In genomic region chr7:26200444-26201260, GRCh38 we compare ENCODE assay signal across 8 cellular contexts. TPM values are rescaled to one million over a fixed set of nuclear protein-coding genes. Genes with fewer than 3 reads are reported as not detected.
DNase-seq lines count a peak whose midpoint lies in the region; ATAC-seq, FAIRE-seq and TF ChIP-seq lines count a peak whose summit lies in the region.

HNRNPA2B1 (minus strand) TSS chr7:26200746; CDS start chr7:26200577, 169 bp downstream.

- intact Hi-C loops in Calu3 (cut with micrococcal nuclease; ENCODE audit: unreplicated experiment), result loop anchor here (5.0 kb wide), 3 partner anchors 87 to 167 kb away; no protein-coding TSS in a partner anchor

- H3K4me3 Mint-ChIP-seq in Calu3 (ENCODE audit: low read depth, unreplicated experiment), result peak within 1 kb of the TSS; percentile 96

- peak within 1 kb of the TSS; percentile 100 for H3K9ac ChIP-seq in OCI-LY3 (ENCODE audit: low read length)

- peak within 1 kb of the TSS; percentile 86 for H3K4me2 ChIP-seq in OCI-LY3 (ENCODE audit: low read length)

- DNase-seq in Calu3 (peak; percentile 99), HuH-7 (ENCODE audit: low spot score) (peak; percentile 76)
- DNase-seq in activated CD8-positive, alpha-beta memory T cell treated with anti-CD3 and anti-CD28 coated beads, Interleukin-2, amount 50 U/mL, for 48 hours, result peak; percentile 100
- DNase-seq in stimulated activated CD8-positive, alpha-beta memory T cell treated with anti-CD3 and anti-CD28 coated beads, Interleukin-15, amount 100 ng/mL, for 4 hours (ENCODE audit: low read depth in 2 of 2), result peak; percentile 93 to 96

- peaks cover 37% of the 10 kb centered on the region for H3K4me1 Mint-ChIP-seq in Calu3 (ENCODE audit: low read depth, unreplicated experiment)

- peaks cover 98% of the 10 kb centered on the region for H3K36me3 Mint-ChIP-seq in Calu3 (ENCODE audit: insufficient read depth, unreplicated experiment)

- peak within 1 kb of the TSS; percentile 82 for H2AFZ ChIP-seq in OCI-LY3 (ENCODE audit: low read depth, low read length)

- no peaks in the 10 kb centered on the region for H3K9me3 ChIP-seq in OCI-LY3 (ENCODE audit: insufficient read depth, low read length)
- H3K9me3 ChIP-seq in mesodermal cell (ENCODE audit: control insufficient read depth, low read length), result no peaks in the 10 kb centered on the region

- H3K4me3 ChIP-seq in OCI-LY3 (ENCODE audit: low read length), result peak within 1 kb of the TSS; percentile 98
- peak within 1 kb of the TSS; percentile 93 for H3K4me3 ChIP-seq in mesodermal cell (ENCODE audit: extremely low read depth, insufficient read depth, low read length, poor library complexity, severe bottlenecking)

- H3K79me2 ChIP-seq in OCI-LY3 (ENCODE audit: low read length), result peaks cover 91% of the 10 kb centered on the region

- peak within 1 kb of the TSS; percentile 99 for H3K27ac Mint-ChIP-seq in Calu3 (ENCODE audit: unreplicated experiment)

- H3K4me1 ChIP-seq in OCI-LY3 (ENCODE audit: low read length) (peaks cover 45% of the 10 kb centered on the region), mesodermal cell (ENCODE audit: control insufficient read depth, insufficient read depth, low read length, poor library complexity, severe bottlenecking) (peaks cover 14% of the 10 kb centered on the region)

- H4K20me1 ChIP-seq in OCI-LY3 (ENCODE audit: insufficient read depth, low read length), result peaks cover 73% of the 10 kb centered on the region

- ATAC-seq in GM21515 (IDR thresholded peaks at IDR 0.05; ENCODE audit: unreplicated experiment), result peak; percentile 62

- TF ChIP-seq CTCF in Calu3 (IDR thresholded peaks at IDR 0.05; ENCODE audit: unreplicated experiment) (no peak), OCI-LY3 (IDR thresholded peaks at IDR 0.05; ENCODE audit: low read depth, low read length) (no peak)

- H3K36me3 ChIP-seq in OCI-LY3 (replicated peaks; ENCODE audit: low read depth, low read length), result peaks cover 67% of the 10 kb centered on the region
- peaks cover 45% of the 10 kb centered on the region for H3K36me3 ChIP-seq in mesodermal cell (ENCODE audit: control insufficient read depth, insufficient read depth, low read length)

- FAIRE-seq in endometrium (lab: Jason Lieb, UNC), result peak; percentile 96

- CTCF ChIA-PET in Calu3 (lab: Charles Lee), result interaction anchor here (1.1 to 1.4 kb wide), 2 partner anchors 10 to 45 kb away, joined by 3 to 4 read pairs; no protein-coding TSS in a partner anchor

- BruUV-seq in Calu3 (replicated peaks; lab: Mats Ljungman, UMichigan), result no TSS peak

- H3K27me3 ChIP-seq in OCI-LY3 (ENCODE audit: low read depth, low read length), result no peaks in the 10 kb centered on the region

- H3K27me3 Mint-ChIP-seq in Calu3 (ENCODE audit: unreplicated experiment), result no peaks in the 10 kb centered on the region

- 0% methylated on average over 64 to 67 of the region's 72 CpGs for whole genome bisulfite sequencing in mesodermal cell (ENCODE audit: insufficient coverage in 2 of 2), 2 experiments

- H3K27ac ChIP-seq in OCI-LY3 (ENCODE audit: low read length), result peak within 1 kb of the TSS; percentile 100
- H3K27ac ChIP-seq in mesodermal cell (ENCODE audit: low read depth, low read length, severe bottlenecking), result peak within 1 kb of the TSS; percentile 99

- no peaks in the 10 kb centered on the region for H3K9me3 Mint-ChIP-seq in Calu3 (ENCODE audit: low read depth, unreplicated experiment)

RNA-seq across cellular contexts. Expression of gene HNRNPA2B1, which starts in this region (rescaled TPM):
- 880 and 924 TPM in 2 replicates for total RNA-seq in Calu3 (2022)
- 704 TPM for polyA plus RNA-seq in mesodermal cell (2013, experiment 1 of 2)
- polyA plus RNA-seq in mesodermal cell (2013, experiment 2 of 2), result 808 TPM

Comparison
In these comparisons a context has a peak if more than half of its experiments do, and no peak if none do; other contexts are left out.
1. Peak in every context shown above with its lines: DNase-seq, ATAC-seq, H3K4me3 ChIP-seq and H3K27ac ChIP-seq.